ENCODE assay signal across 8 cellular contexts in genomic region chr1:84478876-84479868, GRCh38. TPM values are rescaled to one million over a fixed set of nuclear protein-coding genes. Genes with fewer than 3 reads are reported as not detected.
DNase-seq lines count a peak whose midpoint lies in the region; ATAC-seq, FAIRE-seq and TF ChIP-seq lines count a peak whose summit lies in the region.

A gene with protein sequence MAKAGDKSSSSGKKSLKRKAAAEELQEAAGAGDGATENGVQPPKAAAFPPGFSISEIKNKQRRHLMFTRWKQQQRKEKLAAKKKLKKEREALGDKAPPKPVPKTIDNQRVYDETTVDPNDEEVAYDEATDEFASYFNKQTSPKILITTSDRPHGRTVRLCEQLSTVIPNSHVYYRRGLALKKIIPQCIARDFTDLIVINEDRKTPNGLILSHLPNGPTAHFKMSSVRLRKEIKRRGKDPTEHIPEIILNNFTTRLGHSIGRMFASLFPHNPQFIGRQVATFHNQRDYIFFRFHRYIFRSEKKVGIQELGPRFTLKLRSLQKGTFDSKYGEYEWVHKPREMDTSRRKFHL (plus strand): TSS chr1:84479266. CDS start chr1:84479282, 16 bp downstream.

- H3K27ac ChIP-seq in adrenal gland (peak within 1 kb of the TSS in 4 of 5 donors; percentile 72 to 86 (median 77)), upper lobe of left lung (peak within 1 kb of the TSS; percentile 84 to 88 (median 86))

- TF ChIP-seq POLR2A in GM12891 (IDR thresholded peaks at IDR 0.05; ENCODE audit: low read depth, low read length) (peak; percentile 88), adrenal gland (IDR thresholded peaks at IDR 0.05) (peak; percentile 35 to 57), upper lobe of left lung (IDR thresholded peaks at IDR 0.05) (peak in 3 of 4 donors; percentile 60 to 80 (median 72))

- WGBS in adrenal gland, 4 donors = 5 to 6% (median 5%) methylated on average over 37 to 51 of the region's 51 CpGs
- 5 to 6% methylated on average over 41 to 51 of the region's 51 CpGs for WGBS in upper lobe of left lung, 2 donors

- peak; percentile 92 for FAIRE-seq in GM12891 (lab: Jason Lieb, UNC)

- H3K4me3 ChIP-seq in adrenal gland (peak within 1 kb of the TSS; percentile 11 to 72 (median 50)), upper lobe of left lung (peak within 1 kb of the TSS; percentile 58 to 83 (median 63))

- intact Hi-C loops in adrenal gland (cut with DNase I) (no loop called here), left cardiac atrium (cut with DNase I) (no loop called here), posterior vena cava (cut with DNase I) (no loop called here)

- peaks cover 18% of the 10 kb centered on the region for H3K27me3 ChIP-seq in adrenal gland
- H3K27me3 ChIP-seq in upper lobe of left lung = no peaks in the 10 kb centered on the region

- TF ChIP-seq EP300 in upper lobe of left lung (IDR thresholded peaks at IDR 0.05) = no peak

- DNase-seq in GM12891 (ENCODE audit: insufficient read length, low spot score) = peak; percentile 43
- DNase-seq in NCI-H1417 (lab: John Stamatoyannopoulos, UW) = peak; percentile 80 to 93 (median 87)
- peak; percentile 53 to 82 (median 72) for DNase-seq in T-helper 1 cell
- DNase-seq in adrenal gland = peak; percentile 66 to 84 (median 76)
- DNase-seq in left cardiac atrium = peak; percentile 82
- peak; percentile 90 for DNase-seq in posterior vena cava (ENCODE audit: low spot score)
- peak; percentile 81 to 94 for DNase-seq in upper lobe of left lung

- peaks cover 10 to 31% of the 10 kb centered on the region in 2 donors for H3K4me1 ChIP-seq in adrenal gland (replicated peaks in 1 of 2)
- peaks cover 17 to 30% (median 19%) of the 10 kb centered on the region in 4 donors for H3K4me1 ChIP-seq in upper lobe of left lung

- peaks cover 0 to 16% of the 10 kb centered on the region in 2 donors for H3K36me3 ChIP-seq in adrenal gland (replicated peaks in 1 of 2)
- peaks cover 0 to 27% (median 8%) of the 10 kb centered on the region in 4 donors for H3K36me3 ChIP-seq in upper lobe of left lung

- no peaks in the 10 kb centered on the region for H3K9me3 ChIP-seq in adrenal gland (replicated peaks in 1 of 3)
- H3K9me3 ChIP-seq in upper lobe of left lung = peaks cover 0 to 6% (median 0%) of the 10 kb centered on the region in 4 donors

- TF ChIP-seq CTCF in adrenal gland (IDR thresholded peaks at IDR 0.05) (no peak), upper lobe of left lung (IDR thresholded peaks at IDR 0.05) (peak in 1 of 6 experiments; percentile 8)

- peak; percentile 96 for ATAC-seq in HG02763 (IDR thresholded peaks at IDR 0.05; ENCODE audit: unreplicated experiment)
- ATAC-seq in left cardiac atrium = peak; percentile 97
- peak; percentile 92 to 98 for ATAC-seq in upper lobe of left lung (ENCODE audit: low FRiP score in 2 of 2)

TF ChIP-seq in GM12891, 5 proteins besides CTCF, POLR2A, EP300 and RAD21:
- TF ChIP-seq SPI1 (IDR thresholded peaks at IDR 0.05; ENCODE audit: low read depth, low read length) (no peak), POU2F2 (IDR thresholded peaks at IDR 0.05; ENCODE audit: low read depth, low read length) (peak; percentile 67; the same call in 1 of the 2 replicates), PAX5 (IDR thresholded peaks at IDR 0.05; ENCODE audit: insufficient read depth, low read length, severe bottlenecking) (no peak), TAF1 (IDR thresholded peaks at IDR 0.05; ENCODE audit: low read depth, low read length) (peak; percentile 90), POLR2AphosphoS5 (IDR thresholded peaks at IDR 0.05; ENCODE audit: low read depth, low read length) (peak; percentile 89)

RNA-seq across cellular contexts. Expression of the gene that starts here (rescaled TPM):
- polyA plus RNA-seq in GM12891 (2012; ENCODE audit: low read depth, missing spikeins) = 34.3 TPM
- total RNA-seq in adrenal gland (10 to 100 TPM; 23.4 to 30.8 (median 26.8) TPM), left cardiac atrium (10 to 100 TPM; 28.5 to 32.1 TPM), posterior vena cava (10 to 100 TPM; 23.2 to 27.3 TPM), upper lobe of left lung (10 to 100 TPM; 12.2 to 46.4 (median 25.4) TPM)
- 10 to 100 TPM; 12.4 to 66.9 (median 21.5) TPM for polyA plus RNA-seq in adrenal gland

Comparison
In these comparisons a context has a peak if more than half of its experiments do, and no peak if none do; other contexts are left out.
1. Peak in every context shown above with its lines: DNase-seq, ATAC-seq, H3K4me3 ChIP-seq and H3K27ac ChIP-seq.